8 cellular contexts compared by ENCODE assay signal in the genomic region with DNA sequence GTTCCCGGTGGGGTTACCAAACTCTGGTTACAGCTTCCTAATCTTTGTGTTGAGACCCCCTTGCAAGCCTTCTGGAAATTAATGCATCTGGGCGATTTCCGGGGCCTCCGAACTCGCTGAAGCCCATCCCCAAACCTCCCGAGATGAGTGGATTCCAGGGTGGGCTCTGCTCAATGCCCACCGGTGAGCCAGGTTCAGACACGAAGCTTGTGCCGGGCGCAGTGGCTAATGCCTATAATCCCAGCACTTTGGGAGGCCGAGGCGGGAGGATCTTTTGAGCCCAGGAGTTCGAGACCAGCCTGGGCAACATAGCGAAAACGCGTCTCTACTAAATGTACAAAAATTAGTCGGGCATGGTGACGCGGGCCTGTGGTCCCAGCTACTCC. TPM values are rescaled to one million over a fixed set of nuclear protein-coding genes. Genes with fewer than 3 reads are reported as not detected.
DNase-seq lines count a peak whose midpoint lies in the region; ATAC-seq and TF ChIP-seq lines count a peak whose summit lies in the region.

No MANE protein-coding gene starts in this region.

- no peaks in the 10 kb centered on the region for H3K4me1 ChIP-seq in right lobe of liver
- H3K4me1 ChIP-seq in testis: no peaks in the 10 kb centered on the region

- H3K4me1 Mint-ChIP-seq in activated CD4-positive, alpha-beta T cell treated with anti-CD3 and anti-CD28 coated beads for 36 hours: peaks cover 21% of the 10 kb centered on the region

- POLR2A ChIA-PET in activated CD4-positive, alpha-beta T cell treated with anti-CD3 and anti-CD28 coated beads for 36 hours (lab: Charles Lee): no interaction called here

- H3K4me3 ChIP-seq in astrocyte of the cerebellum (ENCODE audit: low read depth, low read length): peak overlapping the region; percentile 41
- H3K4me3 ChIP-seq in right lobe of liver: peak overlapping the region; percentile 32 to 48 (median 48)
- peak overlapping the region; percentile 55 to 63 for H3K4me3 ChIP-seq in testis

- H3K27me3 ChIP-seq in right lobe of liver: no peaks in the 10 kb centered on the region
- no peaks in the 10 kb centered on the region for H3K27me3 ChIP-seq in testis

- no peaks in the 10 kb centered on the region for H3K36me3 ChIP-seq in right lobe of liver
- no peaks in the 10 kb centered on the region for H3K36me3 ChIP-seq in testis (ENCODE audit: low read depth, missing control alignments)

- peak overlapping the region; percentile 53 for H3K4me3 Mint-ChIP-seq in activated CD4-positive, alpha-beta T cell treated with anti-CD3 and anti-CD28 coated beads for 36 hours

- WGBS in right lobe of liver (ENCODE audit: insufficient coverage, low coverage, low lambda C conversion rate, missing lambda C conversion rate): 82% methylated on average over 10 of the region's 19 CpGs
- WGBS in testis, 2 donors: 63 to 76% methylated on average over 11 to 19 of the region's 19 CpGs

- no peaks in the 10 kb centered on the region for H3K27me3 Mint-ChIP-seq in activated CD4-positive, alpha-beta T cell treated with anti-CD3 and anti-CD28 coated beads for 36 hours

- TF ChIP-seq CTCF in astrocyte of the cerebellum (IDR thresholded peaks at IDR 0.05; ENCODE audit: low read depth, low read length, missing control alignments) (no peak), right lobe of liver (IDR thresholded peaks at IDR 0.05) (no peak), testis (IDR thresholded peaks at IDR 0.05) (no peak)

- intact Hi-C loops in activated CD4-positive, alpha-beta T cell treated with anti-CD3 and anti-CD28 coated beads for 36 hours (cut with DNase I, micrococcal nuclease): loop anchor here (1.0 to 5.0 kb wide), 9 partner anchors 31 to 1033 kb away; partner anchors contain the start of genes MLLT3 (in 2 of the 2) and FOCAD (in 1 of the 2)
- intact Hi-C loops in right lobe of liver (cut with DNase I): no loop called here
- intact Hi-C loops in testis (cut with DNase I; ENCODE audit: low total_unique reads): no loop called here

- in situ Hi-C loops in astrocyte of the cerebellum (cut with HindIII; ENCODE audit: low sequenced_read_pairs): no loop called here

- TF ChIP-seq POLR2A in right lobe of liver (IDR thresholded peaks at IDR 0.05) (no peak), testis (IDR thresholded peaks at IDR 0.05) (no peak)

- no peak for ATAC-seq in activated CD4-positive, alpha-beta T cell treated with anti-CD3 and anti-CD28 coated beads for 36 hours
- no peak for ATAC-seq in right lobe of liver

- H3K9me3 ChIP-seq in right lobe of liver (no peaks in the 10 kb centered on the region), testis (no peaks in the 10 kb centered on the region)

- no peaks in the 10 kb centered on the region for H3K9me3 Mint-ChIP-seq in activated CD4-positive, alpha-beta T cell treated with anti-CD3 and anti-CD28 coated beads for 36 hours (ENCODE audit: low read depth)

- H3K27ac ChIP-seq in right lobe of liver (peak overlapping the region; percentile 29 to 41 (median 31)), testis (peak overlapping the region; percentile 16 to 58)

- peaks cover 1% of the 10 kb centered on the region for H3K36me3 Mint-ChIP-seq in activated CD4-positive, alpha-beta T cell treated with anti-CD3 and anti-CD28 coated beads for 36 hours (ENCODE audit: low read depth)

- peak overlapping the region; percentile 71 for H3K27ac Mint-ChIP-seq in activated CD4-positive, alpha-beta T cell treated with anti-CD3 and anti-CD28 coated beads for 36 hours

- CTCF ChIA-PET in activated CD4-positive, alpha-beta T cell treated with anti-CD3 and anti-CD28 coated beads for 36 hours (lab: Charles Lee): interaction anchor here (1.4 kb wide), 1 partner anchor 15 kb away, joined by 3 read pairs; no protein-coding TSS in a partner anchor

- no peak for DNase-seq in activated CD4-positive, alpha-beta T cell treated with anti-CD3 and anti-CD28 coated beads for 36 hours
- DNase-seq in activated CD4-positive, alpha-beta T cell treated with anti-CD3 and anti-CD28 coated beads, Interleukin-2, amount 50 U/mL, for 4 hours: no peak
- DNase-seq in astrocyte of the cerebellum (ENCODE audit: low read depth) (no peak), right lobe of liver (peak in 1 of 3 donors; percentile 57), testis (no peak), ecto neural progenitor cell (ENCODE audit: low spot score) (no peak), NCI-H146 (lab: John Stamatoyannopoulos, UW) (no peak), mucosa of gallbladder (ENCODE audit: low spot score) (no peak)

RNA-seq across cellular contexts. Expression of gene HACD4, which starts 0.4 kb away (rescaled TPM):
- total RNA-seq in activated CD4-positive, alpha-beta T cell treated with anti-CD3 and anti-CD28 coated beads for 36 hours: 1 to 10 TPM; 2.7 to 3.0 TPM
- total RNA-seq in right lobe of liver (1 to 10 TPM in 1 of 6 experiments, under 1 TPM in 5; 0.13 to 1.2 (median 0.54) TPM), testis (1 to 10 TPM; 1.9 to 2.8 TPM), mucosa of gallbladder (2.8 TPM)
- polyA plus RNA-seq in testis (ENCODE audit: insufficient read depth, low read depth, low replicate concordance): 2.0 TPM

RNA-seq across cellular contexts. Expression of gene IFNB1, which starts 45.9 kb away (rescaled TPM):
- total RNA-seq in activated CD4-positive, alpha-beta T cell treated with anti-CD3 and anti-CD28 coated beads for 36 hours: 1 to 10 TPM; 1.4 to 2.2 TPM
- total RNA-seq in right lobe of liver: not detected
- total RNA-seq in testis: not detected
- not detected for polyA plus RNA-seq in testis (ENCODE audit: insufficient read depth, low read depth, low replicate concordance)
- not detected for total RNA-seq in mucosa of gallbladder

Comparison
In these comparisons a context has a peak if more than half of its experiments do, and no peak if none do; other contexts are left out.
1. intact Hi-C loops: an anchor here in activated CD4-positive, alpha-beta T cell treated with anti-CD3 and anti-CD28 coated beads for 36 hours (1.0 to 5.0 kb wide); none called in right lobe of liver and testis.